ENCODE assay signal across 8 cellular contexts in the genomic region with DNA sequence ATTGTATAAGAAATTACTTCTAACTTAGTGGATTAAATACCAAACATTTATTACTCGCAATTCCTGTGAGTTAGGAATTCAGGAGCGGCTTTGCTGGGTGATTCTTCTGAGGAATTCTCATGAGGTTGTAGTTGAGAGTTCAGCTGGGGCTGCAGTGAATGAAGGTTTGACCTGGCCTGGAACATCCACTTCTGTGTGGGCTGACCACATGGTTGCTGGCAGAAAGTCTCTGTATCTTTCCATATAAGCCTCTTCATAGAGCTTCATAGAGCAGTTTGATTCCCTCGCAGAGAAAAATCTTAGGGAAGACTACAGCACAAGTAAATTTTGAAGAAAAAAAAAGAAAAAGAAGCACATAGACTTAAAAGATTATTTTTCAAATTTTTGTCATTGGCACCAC.
"Had no signal": no experiment of that assay in that cellular context is flagged by ENCODE, and none has a peak within 500 bp of the region (broad histone marks: within the 10 kb centered on the region; RNA-seq: fewer than 3 reads in every experiment).

No MANE protein-coding gene starts in this region.

- H3K4me3 ChIP-seq: GM23248, HAP-1 had no signal

- H2AFZ ChIP-seq: GM23248 had no signal

- ATAC-seq: HCT116 had no signal

- H3K36me3 ChIP-seq: HAP-1 had no signal

- H3K4me3 Mint-ChIP-seq: H9, HFFc6 had no signal

- DNase-seq: GM23248, GOT3, H7, H9, HCEC 1CT, HFFc6 had no signal

- H3K27ac Mint-ChIP-seq: H9, HFFc6 had no signal

- H3K9me3 ChIP-seq: HAP-1 had no signal

- H3K27ac ChIP-seq: GM23248 had no signal
